20 cellular contexts compared by ENCODE assay signal in the genomic region with DNA sequence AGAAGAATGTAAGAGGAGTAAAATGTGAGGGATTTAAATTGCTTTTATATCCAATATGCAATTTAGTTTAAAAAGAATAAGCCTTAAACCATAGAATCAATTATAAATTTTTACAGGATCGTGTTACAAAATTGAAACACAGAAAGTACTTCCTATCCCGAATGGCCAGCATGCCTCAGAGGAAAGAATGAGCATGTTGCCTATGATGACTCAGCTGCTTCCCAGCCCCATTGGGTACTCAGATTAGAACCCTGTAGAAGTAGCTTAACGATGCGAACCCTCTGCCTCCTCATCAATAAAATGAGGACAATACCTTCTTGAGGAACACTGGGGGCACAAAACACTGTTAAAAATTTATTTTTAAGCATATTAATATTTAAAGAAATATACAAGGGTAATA.
DNase-seq lines count a peak whose midpoint lies in the region; ATAC-seq, FAIRE-seq and TF ChIP-seq lines count a peak whose summit lies in the region.
"Had no signal": no experiment of that assay in that cellular context is flagged by ENCODE, and none has a peak within 500 bp of the region (broad histone marks: within the 10 kb centered on the region; RNA-seq: fewer than 3 reads in every experiment).

No MANE protein-coding gene starts in this region.

- H3K4me2 ChIP-seq in HepG2 (ENCODE audit: low read depth, low read length): no peak overlapping the region

- POLR2A ChIA-PET in HepG2 (lab: Yijun Ruan, JAX): no interaction called here

- no peaks in the 10 kb centered on the region for H4K20me1 ChIP-seq in HepG2 (ENCODE audit: insufficient read depth, low read length)

- no peaks in the 10 kb centered on the region for H3K79me2 ChIP-seq in HepG2 (ENCODE audit: insufficient read depth, low read length)

- H3K27ac ChIP-seq in HepG2 (ENCODE audit: extremely low read length, insufficient read depth, low read length): no peak overlapping the region
- H3K27ac ChIP-seq in right lobe of liver: no peak overlapping the region
- H3K27ac ChIP-seq: epithelial cell of prostate, SJCRH30 had no signal

- peaks cover 5% of the 10 kb centered on the region; the same call in 1 of the 2 replicates for H3K4me1 ChIP-seq in HepG2 (ENCODE audit: insufficient read depth, low read length)
- H3K4me1 ChIP-seq in right lobe of liver: no peaks in the 10 kb centered on the region

- no peak overlapping the region for H2AFZ ChIP-seq in HepG2 (ENCODE audit: low read length)

- 26% methylated on average over 4 of the region's 4 CpGs for WGBS in HepG2 (ENCODE audit: low lambda C conversion rate)
- 51% methylated on average over 4 of the region's 4 CpGs for WGBS in right lobe of liver (ENCODE audit: insufficient coverage, low coverage, low lambda C conversion rate, missing lambda C conversion rate)

- ATAC-seq in HepG2 (no peak), right lobe of liver (no peak)
- ATAC-seq: lower lobe of right lung had no signal

- H3K9me3 ChIP-seq in HepG2 (ENCODE audit: low read length): no peaks in the 10 kb centered on the region
- no peaks in the 10 kb centered on the region for H3K9me3 ChIP-seq in right lobe of liver
- H3K9me3 ChIP-seq: lower lobe of right lung, SJCRH30 had no signal

- intact Hi-C loops in HepG2 (cut with micrococcal nuclease; ENCODE audit: unreplicated experiment) (loop anchor here (5.0 kb wide), 1 partner anchor 102 kb away; no protein-coding TSS in a partner anchor), right lobe of liver (cut with DNase I) (no loop called here)
- intact Hi-C loops in activated T-helper 2 cell treated with anti-CD3 and anti-CD28 coated beads, Interferon-gamma antibody, Interleukin-2, Interleukin-4, amounts not matched to agents 10 μg/mL and 5 μg/mL and 100 μg/mL, durations not matched to agents 14 hours and 24 hours and 36 hours (cut with micrococcal nuclease): no loop called here

- BruUV-seq in HepG2 (replicated peaks; lab: Mats Ljungman, UMichigan): no TSS peak

- TF ChIP-seq CTCF in HepG2 (CRISPR knock-in tag; IDR thresholded peaks at IDR 0.05) (no peak), right lobe of liver (IDR thresholded peaks at IDR 0.05) (no peak), endothelial cell (IDR thresholded peaks at IDR 0.05; ENCODE audit: unreplicated experiment) (no peak)

- TF ChIP-seq EP300 in HepG2 (IDR thresholded peaks at IDR 0.05; ENCODE audit: low read depth in 2 of 2, low read length in 2 of 2) (no peak), HepG2 (CRISPR knock-in tag; IDR thresholded peaks at IDR 0.05; ENCODE audit: borderline replicate concordance) (no peak)

- CTCF ChIA-PET in HepG2 (lab: Yijun Ruan, JAX; ENCODE audit: low intra/inter-chr PET ratio, low total read pairs): no interaction called here

- H3K27ac Mint-ChIP-seq in endothelial cell (ENCODE audit: unreplicated experiment): peak overlapping the region; percentile 85
- H3K27ac Mint-ChIP-seq in activated T-helper 2 cell treated with anti-CD3 and anti-CD28 coated beads, Interferon-gamma antibody, Interleukin-2, Interleukin-4, amounts not matched to agents 10 μg/mL and 5 μg/mL and 100 μg/mL, durations not matched to agents 14 hours and 24 hours and 36 hours: no peak overlapping the region

- H3K9me3 Mint-ChIP-seq in endothelial cell (ENCODE audit: unreplicated experiment): no peaks in the 10 kb centered on the region
- H3K9me3 Mint-ChIP-seq in activated T-helper 2 cell treated with anti-CD3 and anti-CD28 coated beads, Interferon-gamma antibody, Interleukin-2, Interleukin-4, amounts not matched to agents 10 μg/mL and 5 μg/mL and 100 μg/mL, durations not matched to agents 14 hours and 24 hours and 36 hours: no peaks in the 10 kb centered on the region
- H3K9me3 Mint-ChIP-seq: central memory CD8-positive, alpha-beta T cell had no signal

- no peak for DNase-seq in HepG2 (ENCODE audit: low spot score)
- DNase-seq in right lobe of liver: no peak
- DNase-seq in RKO (ENCODE audit: low spot score): peak; percentile 8
- no peak for DNase-seq in endothelial cell (ENCODE audit: low spot score)
- DNase-seq in NCI-H146 treated with DMSO at 0.1 percent for 48 hours (lab: John Stamatoyannopoulos, UW; ENCODE audit: unreplicated experiment): no peak
- DNase-seq in germinal center (ENCODE audit: low spot score): no peak
- DNase-seq in superior temporal gyrus (ENCODE audit: extremely low spot score): no peak
- DNase-seq in activated T-helper 2 cell treated with anti-CD3 and anti-CD28 coated beads, Interferon-gamma antibody, Interleukin-2, Interleukin-4, amounts not matched to agents 10 μg/mL and 5 μg/mL and 100 μg/mL, durations not matched to agents 14 hours and 24 hours and 36 hours (ENCODE audit: low spot score): no peak
- DNase-seq: activated CD4-positive, alpha-beta T cell treated with anti-CD3 and anti-CD28 coated beads for 4 hours; activated naive CD4-positive, alpha-beta T cell treated with anti-CD3 and anti-CD28 coated beads, Interleukin-2, amount 50 U/mL, for 16 hours; activated T-cell treated with anti-CD3 and anti-CD28 coated beads, Interleukin-2, amount 50 U/mL, for 48 hours; anterior cingulate cortex; C1 segment of cervical spinal cord; lower lobe of right lung; NCI-H1417 treated with DMSO at 0.1 percent for 48 hours; NCI-H226; SJCRH30 had no signal

- no peaks in the 10 kb centered on the region for H3K27me3 ChIP-seq in HepG2 (ENCODE audit: control insufficient read depth in 1 of 2, insufficient read depth in 2 of 2, low read length in 2 of 2)
- H3K27me3 ChIP-seq in right lobe of liver: no peaks in the 10 kb centered on the region
- H3K27me3 ChIP-seq: SJCRH30 had no signal

- no peak overlapping the region for H3K4me3 Mint-ChIP-seq in endothelial cell (ENCODE audit: unreplicated experiment)
- H3K4me3 Mint-ChIP-seq in activated T-helper 2 cell treated with anti-CD3 and anti-CD28 coated beads, Interferon-gamma antibody, Interleukin-2, Interleukin-4, amounts not matched to agents 10 μg/mL and 5 μg/mL and 100 μg/mL, durations not matched to agents 14 hours and 24 hours and 36 hours (ENCODE audit: low read depth): no peak overlapping the region
- H3K4me3 Mint-ChIP-seq: central memory CD8-positive, alpha-beta T cell had no signal

- H3K36me3 ChIP-seq in HepG2 (replicated peaks in 1 of 2; ENCODE audit: control insufficient read depth in 1 of 2, insufficient read depth in 2 of 2, low read length in 2 of 2) (no peaks in the 10 kb centered on the region), right lobe of liver (no peaks in the 10 kb centered on the region)
- H3K36me3 ChIP-seq: lower lobe of right lung, SJCRH30 had no signal

- no peak for FAIRE-seq in HepG2 (lab: Jason Lieb, UNC)
- FAIRE-seq: frontal cortex had no signal

- H3K4me3 ChIP-seq in HepG2 (replicated peaks in 1 of 3; ENCODE audit: insufficient read depth in 1 of 3, low read depth in 2 of 3, low read length in 3 of 3) (no peak overlapping the region), right lobe of liver (no peak overlapping the region)
- H3K4me3 ChIP-seq: lower lobe of right lung, SJCRH30 had no signal

- TF ChIP-seq RAD21 in HepG2 (CRISPR knock-in tag; IDR thresholded peaks at IDR 0.05): no peak

- peaks cover 31% of the 10 kb centered on the region for H3K4me1 Mint-ChIP-seq in endothelial cell (ENCODE audit: unreplicated experiment)
- peaks cover 12% of the 10 kb centered on the region for H3K4me1 Mint-ChIP-seq in activated T-helper 2 cell treated with anti-CD3 and anti-CD28 coated beads, Interferon-gamma antibody, Interleukin-2, Interleukin-4, amounts not matched to agents 10 μg/mL and 5 μg/mL and 100 μg/mL, durations not matched to agents 14 hours and 24 hours and 36 hours (ENCODE audit: low read depth)

- TF ChIP-seq POLR2A in HepG2 (IDR thresholded peaks at IDR 0.05; ENCODE audit: insufficient read depth in 1 of 2, low read depth in 2 of 2, low read length in 2 of 2) (no peak), right lobe of liver (IDR thresholded peaks at IDR 0.05) (no peak)

- H3K9ac ChIP-seq in HepG2 (ENCODE audit: insufficient read depth, low read depth, low read length): no peak overlapping the region

- in situ Hi-C loops in HepG2 (cut with HindIII; ENCODE audit: extremely low pct_ligation_motif_present, low pct_unique_long_range_greater_than_20kb): no loop called here

- H3K36me3 Mint-ChIP-seq in endothelial cell (ENCODE audit: low read depth, unreplicated experiment): no peaks in the 10 kb centered on the region
- no peaks in the 10 kb centered on the region for H3K36me3 Mint-ChIP-seq in activated T-helper 2 cell treated with anti-CD3 and anti-CD28 coated beads, Interferon-gamma antibody, Interleukin-2, Interleukin-4, amounts not matched to agents 10 μg/mL and 5 μg/mL and 100 μg/mL, durations not matched to agents 14 hours and 24 hours and 36 hours (ENCODE audit: low read depth)

- no peaks in the 10 kb centered on the region for H3K27me3 Mint-ChIP-seq in endothelial cell (ENCODE audit: unreplicated experiment)
- no peaks in the 10 kb centered on the region for H3K27me3 Mint-ChIP-seq in activated T-helper 2 cell treated with anti-CD3 and anti-CD28 coated beads, Interferon-gamma antibody, Interleukin-2, Interleukin-4, amounts not matched to agents 10 μg/mL and 5 μg/mL and 100 μg/mL, durations not matched to agents 14 hours and 24 hours and 36 hours (ENCODE audit: low read depth)
- H3K27me3 Mint-ChIP-seq: central memory CD8-positive, alpha-beta T cell had no signal

TF ChIP-seq in HepG2, 621 proteins besides CTCF, POLR2A, EP300 and RAD21:
- TF ChIP-seq MAFK (conservative IDR thresholded peaks at IDR 0.05 in 1 of 2, IDR thresholded peaks at IDR 0.05 in 1 of 2; ENCODE audit: low read length in 2 of 2) (0 out of 4 replicates have a peak, but pooled peaks of 1 of the 2 experiments have one; percentile 9), ZNF501 (CRISPR knock-in tag; IDR thresholded peaks at IDR 0.05) (no peak), FOSL2 (CRISPR knock-in tag; IDR thresholded peaks at IDR 0.05) (0 out of 2 replicates have a peak, but pooled peaks have one; percentile 10)
